In the genomic region with DNA sequence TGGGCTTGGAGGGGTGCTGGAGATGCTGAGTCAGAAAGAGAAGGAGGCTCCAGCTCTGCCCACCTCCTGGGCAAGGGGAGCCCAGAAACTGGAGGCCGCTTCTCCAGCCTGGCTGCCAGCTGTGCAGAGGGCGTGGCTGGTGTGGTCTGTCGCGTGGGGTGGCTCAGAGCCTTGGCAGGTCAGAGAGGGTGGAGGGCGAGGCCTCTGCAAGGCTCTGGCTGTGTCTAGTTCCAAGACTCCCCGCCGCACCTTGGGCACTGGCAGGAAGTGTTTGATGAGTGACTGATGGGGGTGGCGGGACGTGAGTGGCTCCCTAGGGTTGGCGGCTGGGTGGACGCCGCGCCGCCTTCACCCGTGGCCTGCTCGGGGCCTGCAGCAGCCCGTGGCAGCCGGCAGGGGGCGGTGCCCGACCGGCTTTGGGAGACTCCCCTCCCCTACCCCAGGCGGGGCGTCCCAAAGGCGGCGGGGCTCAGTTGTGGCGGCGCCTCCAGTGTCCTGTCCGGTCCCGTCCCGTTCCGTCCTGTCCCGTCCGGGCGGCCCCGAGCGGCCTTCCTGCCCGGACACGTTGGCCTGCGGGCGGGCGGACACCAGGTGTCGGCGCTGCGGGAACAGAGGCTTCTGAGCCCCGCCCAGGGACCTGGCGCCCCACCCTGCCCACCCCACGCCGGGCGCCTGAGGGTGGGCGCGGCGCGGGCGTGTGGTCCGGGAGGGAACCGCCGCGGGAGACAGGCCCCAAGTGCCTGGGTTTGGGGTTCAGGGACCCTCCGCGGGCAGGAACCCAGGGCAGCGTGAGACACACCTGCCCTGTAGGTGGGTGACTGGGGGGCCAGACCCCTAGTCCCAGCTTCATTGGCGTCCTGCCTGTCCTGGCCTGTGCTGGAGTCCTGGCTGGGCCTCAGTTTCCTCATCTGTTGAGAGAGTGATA, we compare ENCODE assay signal across 8 cellular contexts. TPM values are rescaled to one million over a fixed set of nuclear protein-coding genes. Genes with fewer than 3 reads are reported as not detected.
DNase-seq lines count a peak whose midpoint lies in the region; TF ChIP-seq lines count a peak whose summit lies in the region.

No MANE protein-coding gene starts in this region.

- H3K4me1 ChIP-seq in GM23248 (ENCODE audit: insufficient read depth) (peaks cover 27% of the 10 kb centered on the region), SK-N-SH (ENCODE audit: control insufficient read depth in 1 of 2, insufficient read depth in 2 of 2, low read depth in 1 of 2, low read length in 1 of 2) (peaks cover 14 to 25% of the 10 kb centered on the region in 2 experiments; a peak in 3 of 4 replicates), right atrium auricular region (peaks cover 0 to 53% of the 10 kb centered on the region in 2 donors)

- H3K79me2 ChIP-seq in GM23248 (ENCODE audit: insufficient read depth) (no peaks in the 10 kb centered on the region), SK-N-SH (ENCODE audit: insufficient read depth) (no peaks in the 10 kb centered on the region)

- DNase-seq in A172 (ENCODE audit: low spot score) (peak; percentile 93), GM23248 (peak; percentile 84), SK-N-SH (peak; percentile 90), right atrium auricular region (ENCODE audit: low spot score) (peak; percentile 79), skeletal muscle cell (ENCODE audit: low read depth) (no peak), GDM1 (lab: John Stamatoyannopoulos, UW) (no peak), NCI-H2171 treated with DMSO at 0.1 percent for 48 hours (lab: John Stamatoyannopoulos, UW) (no peak)
- DNase-seq in activated naive CD8-positive, alpha-beta T cell treated with anti-CD3 and anti-CD28 coated beads for 36 hours, result peak; percentile 73

- H3K9me2 ChIP-seq in GM23248 (ENCODE audit: insufficient read depth) (no peaks in the 10 kb centered on the region), SK-N-SH (no peaks in the 10 kb centered on the region)

- H3K27me3 ChIP-seq in GM23248 (replicated peaks; ENCODE audit: insufficient read depth) (no peaks in the 10 kb centered on the region), SK-N-SH (ENCODE audit: insufficient read depth) (no peaks in the 10 kb centered on the region), right atrium auricular region (no peaks in the 10 kb centered on the region)

- peaks cover 10% of the 10 kb centered on the region for H3K27me3 Mint-ChIP-seq in activated naive CD8-positive, alpha-beta T cell treated with anti-CD3 and anti-CD28 coated beads for 36 hours

- in situ Hi-C loops in GM23248 (cut with MboI), result loop anchor here (10.0 kb wide), 1 partner anchor 723 kb away; no protein-coding TSS in a partner anchor

- no peak overlapping the region for H3K27ac Mint-ChIP-seq in activated naive CD8-positive, alpha-beta T cell treated with anti-CD3 and anti-CD28 coated beads for 36 hours

- no peak for TF ChIP-seq EP300 in SK-N-SH (IDR thresholded peaks at IDR 0.05; ENCODE audit: borderline replicate concordance in 1 of 2, low read depth in 1 of 2, low read length in 1 of 2)

- H3F3A ChIP-seq in GM23248 (ENCODE audit: insufficient read depth) (peaks cover 19% of the 10 kb centered on the region), SK-N-SH (replicated peaks; ENCODE audit: insufficient read depth) (peaks cover 14% of the 10 kb centered on the region)

- H3K36me3 ChIP-seq in GM23248 (ENCODE audit: low read depth) (no peaks in the 10 kb centered on the region), SK-N-SH (replicated peaks in 1 of 2; ENCODE audit: control insufficient read depth in 1 of 2, insufficient read depth in 2 of 2, low read length in 1 of 2) (no peaks in the 10 kb centered on the region), right atrium auricular region (no peaks in the 10 kb centered on the region)

- no peaks in the 10 kb centered on the region for H3K9me3 ChIP-seq in GM23248 (ENCODE audit: low read depth)
- no peaks in the 10 kb centered on the region for H3K9me3 ChIP-seq in SK-N-SH
- H3K9me3 ChIP-seq in right atrium auricular region, result no peaks in the 10 kb centered on the region

- H3K9me3 Mint-ChIP-seq in activated naive CD8-positive, alpha-beta T cell treated with anti-CD3 and anti-CD28 coated beads for 36 hours, result no peaks in the 10 kb centered on the region

- peak overlapping the region; percentile 25 for H3K4me2 ChIP-seq in GM23248 (ENCODE audit: unreplicated experiment)
- no peak overlapping the region for H3K4me2 ChIP-seq in SK-N-SH

- peak overlapping the region; percentile 45 for H3K4me3 ChIP-seq in GM23248
- peak overlapping the region in 1 of 2 experiments; percentile 19; a peak in 2 of 4 replicates for H3K4me3 ChIP-seq in SK-N-SH (ENCODE audit: low read depth in 2 of 2, low read length in 1 of 2)
- H3K4me3 ChIP-seq in right atrium auricular region, result peak overlapping the region; percentile 6 to 45
- peak overlapping the region; percentile 37 for H3K4me3 ChIP-seq in skeletal muscle cell (ENCODE audit: low read depth, low read length)

- peaks cover 14% of the 10 kb centered on the region for H3K4me1 Mint-ChIP-seq in activated naive CD8-positive, alpha-beta T cell treated with anti-CD3 and anti-CD28 coated beads for 36 hours

- peak overlapping the region; percentile 37 for H3K4me3 Mint-ChIP-seq in activated naive CD8-positive, alpha-beta T cell treated with anti-CD3 and anti-CD28 coated beads for 36 hours

- H4K20me1 ChIP-seq in GM23248 (ENCODE audit: insufficient read depth) (no peaks in the 10 kb centered on the region), SK-N-SH (ENCODE audit: insufficient read depth) (no peaks in the 10 kb centered on the region)

- CTCF ChIA-PET in SK-N-SH (lab: Yijun Ruan, JAX), result interaction anchor here (0.6 to 4.7 kb wide), 13 partner anchors 21 to 733 kb away, joined by 3 to 25 read pairs (median 3); no protein-coding TSS in a partner anchor

- WGBS in GM23248 (ENCODE audit: low coverage in 1 of 2, low lambda C conversion rate in 2 of 2, missing lambda C conversion rate in 2 of 2), 2 experiments, result 6 to 8% methylated on average over 44 to 48 of the region's 62 CpGs
- WGBS in SK-N-SH (ENCODE audit: low lambda C conversion rate), result 52% methylated on average over 9 of the region's 62 CpGs

- TF ChIP-seq RAD21 in SK-N-SH (IDR thresholded peaks at IDR 0.05; ENCODE audit: low read length), result peak; percentile 63

- H3K9ac ChIP-seq in GM23248, result peak overlapping the region; percentile 76
- H3K9ac ChIP-seq in SK-N-SH, result no peak overlapping the region

- TF ChIP-seq CTCF in SK-N-SH (IDR thresholded peaks at IDR 0.05) (peak; percentile 73), right atrium auricular region (IDR thresholded peaks at IDR 0.05) (peak; percentile 80 to 98)

- POLR2A ChIA-PET in SK-N-SH (lab: Yijun Ruan, JAX), result no interaction called here

- no peaks in the 10 kb centered on the region for H3K36me3 Mint-ChIP-seq in activated naive CD8-positive, alpha-beta T cell treated with anti-CD3 and anti-CD28 coated beads for 36 hours

- H2AFZ ChIP-seq in GM23248 (peak overlapping the region; percentile 57), SK-N-SH (ENCODE audit: low read depth) (no peak overlapping the region)

- peak overlapping the region; percentile 45 for H3K27ac ChIP-seq in GM23248
- no peak overlapping the region for H3K27ac ChIP-seq in SK-N-SH (ENCODE audit: low read depth in 2 of 2, low read length in 1 of 2)
- peak overlapping the region; percentile 19 to 58 for H3K27ac ChIP-seq in right atrium auricular region

TF ChIP-seq in SK-N-SH, 30 proteins besides CTCF, POLR2A, EP300 and RAD21:
- TF ChIP-seq TEAD4 (IDR thresholded peaks at IDR 0.05; ENCODE audit: borderline replicate concordance, insufficient read depth) (no peak), SMC3 (IDR thresholded peaks at IDR 0.05; ENCODE audit: low read depth, low read length) (peak; percentile 33)

RNA-seq across cellular contexts. Expression of gene KRT80, which starts 39.7 kb away (rescaled TPM):
- 65.2 and 75.2 TPM in 2 replicates for total RNA-seq in A172 (2014; rRNA removed; shearing (Covaris generic))
- total RNA-seq in GM23248 (2014; rRNA removed; shearing (Covaris generic)), result 0.38 and 0.65 TPM in 2 replicates
- polyA plus RNA-seq in GM23248 (2016; fragmentation: Nextera tagmentation; extraction: Ambion mirVana) (1.3 TPM in 2 replicates), SK-N-SH (2012; rRNA removed) (14.9 and 17.4 TPM in 2 replicates)
- 8.1 and 10.8 TPM in 2 replicates for polyA plus RNA-seq in SK-N-SH (2012; cell fraction: cytosol; rRNA removed)
- polyA plus RNA-seq in SK-N-SH (2012; cell fraction: nucleus; rRNA removed), result 21.6 and 31.9 TPM in 2 replicates
- not detected for total RNA-seq in activated naive CD8-positive, alpha-beta T cell treated with anti-CD3 and anti-CD28 coated beads for 36 hours
- 1 to 10 TPM in 1 of 2 donors, under 1 TPM in 1; 0.30 to 1.5 TPM for total RNA-seq in right atrium auricular region

Comparison
In these comparisons a context has a peak if more than half of its experiments do, and no peak if none do; other contexts are left out.
1. DNase-seq: peak in A172 (single experiment), GM23248 (single experiment), SK-N-SH (single experiment), activated naive CD8-positive, alpha-beta T cell treated with anti-CD3 and anti-CD28 coated beads for 36 hours (single experiment) and right atrium auricular region (single experiment); none in skeletal muscle cell (single experiment), GDM1 (single experiment) and NCI-H2171 treated with DMSO at 0.1 percent for 48 hours (single experiment).
2. H3K27ac ChIP-seq: peak in GM23248 (single experiment) and right atrium auricular region (2 of 2); none in SK-N-SH (0 of 2).
3. RNA of gene KRT80, which starts 39.7 kb away (total RNA-seq): 65.2 to 75.2 TPM in A172; 0.30 to 1.5 TPM in right atrium auricular region, 0.38 to 0.65 TPM in GM23248 and not detected in activated naive CD8-positive, alpha-beta T cell treated with anti-CD3 and anti-CD28 coated beads for 36 hours; every median in the first group is over 10 times any median in the second.